7 cellular contexts compared by ENCODE assay signal in genomic region chr5:142107729-142108431, GRCh38. TPM values are rescaled to one million over a fixed set of nuclear protein-coding genes. Genes with fewer than 3 reads are reported as not detected.
DNase-seq lines count a peak whose midpoint lies in the region; ATAC-seq lines count a peak whose summit lies in the region.

No MANE protein-coding gene starts in this region.

- intact Hi-C loops in activated T-helper 2 cell treated with anti-CD3 and anti-CD28 coated beads, Interferon-gamma antibody, Interleukin-2, Interleukin-4, amounts not matched to agents 10 μg/mL and 5 μg/mL and 100 μg/mL, durations not matched to agents 14 hours and 24 hours and 36 hours (cut with micrococcal nuclease) = loop anchor here (2.0 to 5.0 kb wide), 3 partner anchors 33 to 186 kb away; partner anchors contain the start of gene DELE1

- peak overlapping the region; percentile 92 to 94 for H3K9ac ChIP-seq in stomach smooth muscle (ENCODE audit: low read length in 2 of 2)

- no peaks in the 10 kb centered on the region for H3K9me3 ChIP-seq in iPS-18c (ENCODE audit: control insufficient read depth, insufficient read depth, low read length)
- no peaks in the 10 kb centered on the region for H3K9me3 ChIP-seq in stomach smooth muscle (ENCODE audit: control insufficient read depth in 2 of 2, low read length in 2 of 2)

- H3K36me3 ChIP-seq in stomach smooth muscle (ENCODE audit: control insufficient read depth in 2 of 2, insufficient read depth in 2 of 2, low read length in 2 of 2) = no peaks in the 10 kb centered on the region

- ATAC-seq in HG03135 (IDR thresholded peaks at IDR 0.05; ENCODE audit: unreplicated experiment) = no peak
- ATAC-seq in HG02970 (IDR thresholded peaks at IDR 0.05; ENCODE audit: low FRiP score, unreplicated experiment) = no peak
- ATAC-seq in GM21717 (IDR thresholded peaks at IDR 0.05; ENCODE audit: unreplicated experiment) = no peak

- H3K4me1 ChIP-seq in stomach smooth muscle (ENCODE audit: control insufficient read depth, insufficient read depth, low read length) = peaks cover 5% of the 10 kb centered on the region

- H3K4me3 Mint-ChIP-seq in activated T-helper 2 cell treated with anti-CD3 and anti-CD28 coated beads, Interferon-gamma antibody, Interleukin-2, Interleukin-4, amounts not matched to agents 10 μg/mL and 5 μg/mL and 100 μg/mL, durations not matched to agents 14 hours and 24 hours and 36 hours (ENCODE audit: low read depth) = peak overlapping the region; percentile 83

- DNase-seq in Jurkat, Clone E6-1 (ENCODE audit: low read depth, low spot score) = no peak
- DNase-seq in activated T-helper 2 cell treated with anti-CD3 and anti-CD28 coated beads, Interferon-gamma antibody, Interleukin-2, Interleukin-4, amounts not matched to agents 10 μg/mL and 5 μg/mL and 100 μg/mL, durations not matched to agents 14 hours and 24 hours and 36 hours (ENCODE audit: low spot score) = no peak

- peak overlapping the region; percentile 82 for H3K4me3 ChIP-seq in Jurkat, Clone E6-1 (ENCODE audit: low read length)
- H3K4me3 ChIP-seq in iPS-18c (ENCODE audit: insufficient read depth, low read depth, low read length) (peak overlapping the region; percentile 83), stomach smooth muscle (ENCODE audit: low read length in 2 of 2) (peak overlapping the region; percentile 64 to 86)

- H3K4me1 Mint-ChIP-seq in activated T-helper 2 cell treated with anti-CD3 and anti-CD28 coated beads, Interferon-gamma antibody, Interleukin-2, Interleukin-4, amounts not matched to agents 10 μg/mL and 5 μg/mL and 100 μg/mL, durations not matched to agents 14 hours and 24 hours and 36 hours (ENCODE audit: low read depth) = peaks cover 56% of the 10 kb centered on the region

- peak overlapping the region; percentile 96 for H3K27ac ChIP-seq in stomach smooth muscle (ENCODE audit: low read length)

- H3K27me3 Mint-ChIP-seq in activated T-helper 2 cell treated with anti-CD3 and anti-CD28 coated beads, Interferon-gamma antibody, Interleukin-2, Interleukin-4, amounts not matched to agents 10 μg/mL and 5 μg/mL and 100 μg/mL, durations not matched to agents 14 hours and 24 hours and 36 hours (ENCODE audit: low read depth) = no peaks in the 10 kb centered on the region

- H3K9me3 Mint-ChIP-seq in activated T-helper 2 cell treated with anti-CD3 and anti-CD28 coated beads, Interferon-gamma antibody, Interleukin-2, Interleukin-4, amounts not matched to agents 10 μg/mL and 5 μg/mL and 100 μg/mL, durations not matched to agents 14 hours and 24 hours and 36 hours = no peaks in the 10 kb centered on the region

- peak overlapping the region; percentile 98 for H3K27ac Mint-ChIP-seq in activated T-helper 2 cell treated with anti-CD3 and anti-CD28 coated beads, Interferon-gamma antibody, Interleukin-2, Interleukin-4, amounts not matched to agents 10 μg/mL and 5 μg/mL and 100 μg/mL, durations not matched to agents 14 hours and 24 hours and 36 hours

- H3K36me3 Mint-ChIP-seq in activated T-helper 2 cell treated with anti-CD3 and anti-CD28 coated beads, Interferon-gamma antibody, Interleukin-2, Interleukin-4, amounts not matched to agents 10 μg/mL and 5 μg/mL and 100 μg/mL, durations not matched to agents 14 hours and 24 hours and 36 hours (ENCODE audit: low read depth) = peaks cover 31% of the 10 kb centered on the region

- H3K27me3 ChIP-seq in stomach smooth muscle (ENCODE audit: control insufficient read depth in 1 of 2, insufficient read depth in 2 of 2, low read length in 2 of 2) = no peaks in the 10 kb centered on the region

RNA-seq across cellular contexts. Expression of gene NDFIP1, which starts 0.7 kb away (rescaled TPM):
- 52.2 TPM for polyA plus RNA-seq in Jurkat, Clone E6-1 (2012; ENCODE audit: insufficient read depth, insufficient read length)
- total RNA-seq in activated T-helper 2 cell treated with anti-CD3 and anti-CD28 coated beads, Interferon-gamma antibody, Interleukin-2, Interleukin-4, amounts not matched to agents 10 μg/mL and 5 μg/mL and 100 μg/mL, durations not matched to agents 14 hours and 24 hours and 36 hours = 118 and 121 TPM in 2 replicates
